21 cellular contexts compared by ENCODE assay signal in the genomic region with DNA sequence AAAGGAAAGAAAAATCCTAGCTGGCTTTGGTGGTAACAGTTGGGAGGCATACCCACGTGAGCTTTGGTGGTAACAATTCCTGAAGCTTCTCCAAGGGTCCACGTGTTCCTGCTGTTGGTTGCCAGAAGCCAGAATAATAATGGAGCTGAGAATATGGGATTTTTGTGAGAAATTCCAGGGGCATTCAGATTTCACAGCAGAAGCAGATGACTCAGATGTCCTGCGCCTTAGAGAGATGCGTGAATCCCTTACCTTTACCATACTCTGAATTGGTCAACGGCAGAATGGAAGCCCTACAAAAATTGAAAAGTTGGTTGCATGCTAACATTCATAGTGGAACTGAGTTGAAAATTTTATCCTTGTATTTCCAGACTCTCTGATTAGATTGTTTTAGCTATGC. TPM values are rescaled to one million over a fixed set of nuclear protein-coding genes. Genes with fewer than 3 reads are reported as not detected.
DNase-seq lines count a peak whose midpoint lies in the region; ATAC-seq and TF ChIP-seq lines count a peak whose summit lies in the region.
"Had no signal": no experiment of that assay in that cellular context is flagged by ENCODE, and none has a peak within 500 bp of the region (broad histone marks: within the 10 kb centered on the region; RNA-seq: fewer than 3 reads in every experiment).

No MANE protein-coding gene starts in this region.

- no peaks in the 10 kb centered on the region for H3K79me2 ChIP-seq in HCT116 (ENCODE audit: insufficient read depth, low read length)

- peak overlapping the region; percentile 19 for H3K27ac Mint-ChIP-seq in activated CD8-positive, alpha-beta memory T cell treated with anti-CD3 and anti-CD28 coated beads, Interleukin-2, amount 10 ng/mL, durations not matched to agents 7 days and 5 days
- H3K27ac Mint-ChIP-seq in activated naive CD8-positive, alpha-beta T cell treated with anti-CD3 and anti-CD28 coated beads, Interleukin-2, amount 10 ng/mL, durations not matched to agents 7 days and 5 days: peak overlapping the region; percentile 47
- peak overlapping the region in 5 of 6 donors; percentile 20 to 84 (median 59) for H3K27ac Mint-ChIP-seq in naive B cell
- H3K27ac Mint-ChIP-seq: dendritic cell treated with granulocyte-macrophage colony-stimulating factor and Interleukin-4, amounts not matched to agents 40 ng/mL and 50 ng/mL, for 4 days; H9; IgD-negative memory B cell had no signal

- H3K4me3 ChIP-seq in HCT116 (replicated peaks in 1 of 2; ENCODE audit: low read depth in 1 of 2, low read length in 2 of 2) (no peak overlapping the region), adrenal gland (no peak overlapping the region)
- H3K4me3 ChIP-seq: upper lobe of right lung had no signal

- in situ Hi-C loops in GM13976 (cut with MboI; ENCODE audit: low sequenced_read_pairs, unreplicated experiment): no loop called here

- RAD21 ChIA-PET in HCT116 (lab: Charles Lee; ENCODE audit: low non-redundant PET in 1 of 2, low total read pairs in 2 of 2, uncharacterized antibody in 2 of 2, unreplicated experiment in 2 of 2): no interaction called here

- POLR2A ChIA-PET in HCT116 (lab: Charles Lee): no interaction called here
- POLR2A ChIA-PET in activated naive CD8-positive, alpha-beta T cell treated with anti-CD3 and anti-CD28 coated beads, Interleukin-2, amount 10 ng/mL, durations not matched to agents 7 days and 5 days (lab: Charles Lee): no interaction called here

- peak overlapping the region; percentile 26; the same call in 1 of the 2 replicates for H3K4me2 ChIP-seq in HCT116 (ENCODE audit: low read length)

- H3K27ac ChIP-seq in HCT116 (ENCODE audit: low read depth, low read length) (no peak overlapping the region), adrenal gland (no peak overlapping the region)
- H3K27ac ChIP-seq: RWPE1, upper lobe of right lung had no signal

- no peaks in the 10 kb centered on the region for H3K9me3 Mint-ChIP-seq in activated CD8-positive, alpha-beta memory T cell treated with anti-CD3 and anti-CD28 coated beads, Interleukin-2, amount 10 ng/mL, durations not matched to agents 7 days and 5 days (ENCODE audit: low read depth)
- H3K9me3 Mint-ChIP-seq in activated naive CD8-positive, alpha-beta T cell treated with anti-CD3 and anti-CD28 coated beads, Interleukin-2, amount 10 ng/mL, durations not matched to agents 7 days and 5 days: no peaks in the 10 kb centered on the region
- peaks cover 0 to 14% (median 4%) of the 10 kb centered on the region in 7 donors for H3K9me3 Mint-ChIP-seq in naive B cell
- H3K9me3 Mint-ChIP-seq: dendritic cell treated with granulocyte-macrophage colony-stimulating factor and Interleukin-4, amounts not matched to agents 40 ng/mL and 50 ng/mL, for 4 days; IgD-negative memory B cell had no signal

- H3K36me3 Mint-ChIP-seq in activated CD8-positive, alpha-beta memory T cell treated with anti-CD3 and anti-CD28 coated beads, Interleukin-2, amount 10 ng/mL, durations not matched to agents 7 days and 5 days: no peaks in the 10 kb centered on the region
- H3K36me3 Mint-ChIP-seq in activated naive CD8-positive, alpha-beta T cell treated with anti-CD3 and anti-CD28 coated beads, Interleukin-2, amount 10 ng/mL, durations not matched to agents 7 days and 5 days: no peaks in the 10 kb centered on the region
- peaks cover 0 to 1% of the 10 kb centered on the region in 2 donors for H3K36me3 Mint-ChIP-seq in naive B cell
- H3K36me3 Mint-ChIP-seq: IgD-negative memory B cell had no signal

- no peaks in the 10 kb centered on the region for H4K20me1 ChIP-seq in HCT116 (ENCODE audit: insufficient read depth)

- intact Hi-C loops in HCT116 (cut with micrococcal nuclease): no loop called here
- intact Hi-C loops in adrenal gland (cut with DNase I): no loop called here

- peaks cover 30% of the 10 kb centered on the region for H3K4me1 Mint-ChIP-seq in activated CD8-positive, alpha-beta memory T cell treated with anti-CD3 and anti-CD28 coated beads, Interleukin-2, amount 10 ng/mL, durations not matched to agents 7 days and 5 days
- peaks cover 19% of the 10 kb centered on the region for H3K4me1 Mint-ChIP-seq in activated naive CD8-positive, alpha-beta T cell treated with anti-CD3 and anti-CD28 coated beads, Interleukin-2, amount 10 ng/mL, durations not matched to agents 7 days and 5 days
- H3K4me1 Mint-ChIP-seq in naive B cell: peaks cover 54 to 75% (median 54%) of the 10 kb centered on the region in 3 donors

- BruUV-seq in HCT116 (replicated peaks; lab: Mats Ljungman, UMichigan): no TSS peak

- H3K36me3 ChIP-seq in HCT116 (ENCODE audit: control insufficient read depth in 1 of 2, insufficient read depth in 2 of 2, low read length in 2 of 2) (no peaks in the 10 kb centered on the region), adrenal gland (replicated peaks in 1 of 2) (no peaks in the 10 kb centered on the region)
- H3K36me3 ChIP-seq: upper lobe of right lung had no signal

- H3K27me3 Mint-ChIP-seq in activated CD8-positive, alpha-beta memory T cell treated with anti-CD3 and anti-CD28 coated beads, Interleukin-2, amount 10 ng/mL, durations not matched to agents 7 days and 5 days: no peaks in the 10 kb centered on the region
- H3K27me3 Mint-ChIP-seq in activated naive CD8-positive, alpha-beta T cell treated with anti-CD3 and anti-CD28 coated beads, Interleukin-2, amount 10 ng/mL, durations not matched to agents 7 days and 5 days: no peaks in the 10 kb centered on the region
- H3K27me3 Mint-ChIP-seq in naive B cell: no peaks in the 10 kb centered on the region
- H3K27me3 Mint-ChIP-seq: dendritic cell treated with granulocyte-macrophage colony-stimulating factor and Interleukin-4, amounts not matched to agents 40 ng/mL and 50 ng/mL, for 4 days had no signal

- TF ChIP-seq RAD21 in HCT116 (IDR thresholded peaks at IDR 0.05; ENCODE audit: low read depth): no peak

- H2AFZ ChIP-seq in HCT116 (ENCODE audit: low read depth, low read length, poor library complexity, severe bottlenecking): no peak overlapping the region

- no peaks in the 10 kb centered on the region for H3K9me2 ChIP-seq in HCT116 (ENCODE audit: insufficient read depth)

- DNase-seq in activated CD8-positive, alpha-beta memory T cell treated with anti-CD3 and anti-CD28 coated beads, Interleukin-2, amount 10 ng/mL, durations not matched to agents 7 days and 5 days: no peak
- no peak for DNase-seq in activated CD8-positive, alpha-beta memory T cell treated with anti-CD3 and anti-CD28 coated beads, Interleukin-2, amount 50 U/mL, for 48 hours
- DNase-seq in HCT116 (ENCODE audit: low read depth, low spot score) (no peak), naive B cell (no peak), adrenal gland (no peak), GM13976 (ENCODE audit: low spot score) (no peak)
- DNase-seq in activated naive CD8-positive, alpha-beta T cell treated with anti-CD3 and anti-CD28 coated beads, Interleukin-2, amount 10 ng/mL, durations not matched to agents 7 days and 5 days: no peak
- no peak for DNase-seq in activated effector memory CD4-positive, alpha-beta T cell treated with Interleukin-2 at 50 U/mL for 16 hours
- DNase-seq: ACHN; activated CD4-positive, alpha-beta T cell treated with anti-CD3 and anti-CD28 coated beads, Interleukin-2, amount 50 U/mL, for 4 hours; activated gamma-delta T cell; H9; left ventricle myocardium superior; NCI-H187; NCI-H446; NK-92 treated with Interleukin-12 subunit alpha and Interleukin-12 subunit beta, amount 100 ng/mL, for 24 hours; stimulated activated naive CD4-positive, alpha-beta T cell; upper lobe of right lung had no signal

- H3K4me1 ChIP-seq in HCT116 (ENCODE audit: control insufficient read depth in 1 of 2, insufficient read depth in 2 of 2, low read length in 2 of 2) (peaks cover 0 to 10% of the 10 kb centered on the region in 2 experiments; a peak in 1 of 4 replicates), adrenal gland (replicated peaks in 1 of 2) (no peaks in the 10 kb centered on the region)
- H3K4me1 ChIP-seq: upper lobe of right lung had no signal

- TF ChIP-seq CTCF in HCT116 (IDR thresholded peaks at IDR 0.05 in 2 of 3, conservative IDR thresholded peaks at IDR 0.05 in 1 of 3; ENCODE audit: borderline replicate concordance in 1 of 3, insufficient read depth in 1 of 3, low read depth in 2 of 3, low read length in 2 of 3) (no peak), adrenal gland (IDR thresholded peaks at IDR 0.05) (no peak), GM13976 (IDR thresholded peaks at IDR 0.05; ENCODE audit: borderline replicate concordance, control extremely low read depth, extremely low read depth, insufficient read depth, missing control alignments) (no peak)

- WGBS in adrenal gland, 4 donors: 65 to 85% (median 68%) methylated on average over 2 to 5 of the region's 5 CpGs

- H3K27me3 ChIP-seq in HCT116 (ENCODE audit: insufficient read depth, low read length) (no peaks in the 10 kb centered on the region), adrenal gland (peaks cover 4% of the 10 kb centered on the region)
- H3K27me3 ChIP-seq: upper lobe of right lung had no signal

- CTCF ChIA-PET in activated CD8-positive, alpha-beta memory T cell treated with anti-CD3 and anti-CD28 coated beads, Interleukin-2, amount 10 ng/mL, durations not matched to agents 7 days and 5 days (lab: Charles Lee): no interaction called here
- CTCF ChIA-PET in HCT116 (lab: Charles Lee): no interaction called here

- H3K9me3 ChIP-seq in HCT116 (ENCODE audit: control insufficient read depth in 1 of 2, insufficient read depth in 1 of 2, low read depth in 1 of 2, low read length in 2 of 2) (no peaks in the 10 kb centered on the region), adrenal gland (replicated peaks in 1 of 3) (no peaks in the 10 kb centered on the region)
- H3K9me3 ChIP-seq: upper lobe of right lung had no signal

- no peak overlapping the region for H3K9ac ChIP-seq in HCT116 (ENCODE audit: low read length)

- no peak for ATAC-seq in activated CD8-positive, alpha-beta memory T cell treated with anti-CD3 and anti-CD28 coated beads, Interleukin-2, amount 10 ng/mL, durations not matched to agents 7 days and 5 days
- ATAC-seq in HCT116 (no peak), naive B cell (ENCODE audit: low read depth in 2 of 2) (no peak)
- no peak for ATAC-seq in activated naive CD8-positive, alpha-beta T cell treated with anti-CD3 and anti-CD28 coated beads, Interleukin-2, amount 10 ng/mL, durations not matched to agents 7 days and 5 days (ENCODE audit: low read depth)
- ATAC-seq: left ventricle myocardium superior, upper lobe of right lung had no signal

- no peak for TF ChIP-seq POLR2A in HCT116 (IDR thresholded peaks at IDR 0.05; ENCODE audit: borderline replicate concordance, extremely low read depth, insufficient read depth, insufficient read length)
- no peak for TF ChIP-seq POLR2A in adrenal gland (IDR thresholded peaks at IDR 0.05)

- no peak overlapping the region for H3K4me3 Mint-ChIP-seq in activated CD8-positive, alpha-beta memory T cell treated with anti-CD3 and anti-CD28 coated beads, Interleukin-2, amount 10 ng/mL, durations not matched to agents 7 days and 5 days
- no peak overlapping the region for H3K4me3 Mint-ChIP-seq in activated naive CD8-positive, alpha-beta T cell treated with anti-CD3 and anti-CD28 coated beads, Interleukin-2, amount 10 ng/mL, durations not matched to agents 7 days and 5 days
- H3K4me3 Mint-ChIP-seq in naive B cell: peak overlapping the region in 5 of 8 donors; percentile 54 to 76 (median 59)
- H3K4me3 Mint-ChIP-seq: dendritic cell treated with granulocyte-macrophage colony-stimulating factor and Interleukin-4, amounts not matched to agents 40 ng/mL and 50 ng/mL, for 4 days; H9; IgD-negative memory B cell had no signal

RNA-seq across cellular contexts. Expression of gene PHEX, which starts 28.8 kb away (rescaled TPM):
- 1 to 10 TPM; 1.1 to 7.7 TPM for total RNA-seq in activated CD8-positive, alpha-beta memory T cell treated with anti-CD3 and anti-CD28 coated beads, Interleukin-2, amount 10 ng/mL, durations not matched to agents 7 days and 5 days
- total RNA-seq in HCT116 (2021; ENCODE audit: unreplicated experiment) (0.27 TPM), adrenal gland (under 1 TPM in 7 of 8 donors, not detected in 1; 0.07 to 0.28 (median 0.10) TPM)
- 0.09 and 0.14 TPM in 2 replicates for polyA plus RNA-seq in HCT116 (2012)
- total RNA-seq in activated naive CD8-positive, alpha-beta T cell treated with anti-CD3 and anti-CD28 coated beads, Interleukin-2, amount 10 ng/mL, durations not matched to agents 7 days and 5 days: under 1 TPM; 0.23 to 0.55 TPM
- polyA plus RNA-seq in naive B cell (ENCODE audit: low read depth in 6 of 6) (under 1 TPM in 4 of 6 donors, not detected in 2; 0.06 to 0.55 (median 0.18) TPM), adrenal gland (under 1 TPM; 0.07 to 0.18 (median 0.08) TPM)

Comparison
In these comparisons a context has a peak if more than half of its experiments do, and no peak if none do; other contexts are left out.
1. H3K4me3 Mint-ChIP-seq: peak in naive B cell (5 of 8); none in activated CD8-positive, alpha-beta memory T cell treated with anti-CD3 and anti-CD28 coated beads, Interleukin-2, amount 10 ng/mL, durations not matched to agents 7 days and 5 days (single experiment) and activated naive CD8-positive, alpha-beta T cell treated with anti-CD3 and anti-CD28 coated beads, Interleukin-2, amount 10 ng/mL, durations not matched to agents 7 days and 5 days (single experiment).
2. Peak in every context shown above with its lines, with median percentiles within 50 percentile points of each other: H3K27ac Mint-ChIP-seq.